In genomic region chr17:71655542-71655941, GRCh38 we compare ENCODE assay signal across 34 cellular contexts.
"Had no signal": no experiment of that assay in that cellular context is flagged by ENCODE, and none has a peak within 500 bp of the region (broad histone marks: within the 10 kb centered on the region; RNA-seq: fewer than 3 reads in every experiment).

No MANE protein-coding gene starts in this region.

- H3K4me1 ChIP-seq: adrenal gland, ascending aorta, body of pancreas, breast epithelium had no signal

- ATAC-seq: activated naive CD4-positive, alpha-beta T cell treated with anti-CD3 and anti-CD28 coated beads, Interleukin-2, amount 50 U/mL, for 72 hours; activated naive CD8-positive, alpha-beta T cell treated with anti-CD3 and anti-CD28 coated beads, Interleukin-2, amount 50 U/mL, for 24 hours; activated T-cell treated with anti-CD3 and anti-CD28 coated beads, Interleukin-2, amount 50 U/mL, for 4 hours; activated T-cell treated with anti-CD3 and anti-CD28 coated beads, Interleukin-2, amount 50 U/mL, for 72 hours; activated T-helper 17 cell treated with anti-CD3 and anti-CD28 coated beads, Interleukin-2, amount 50 U/mL, for 72 hours; body of pancreas had no signal

- DNase-seq: activated effector memory CD4-positive, alpha-beta T cell treated with anti-CD3 and anti-CD28 coated beads, Interleukin-2, amount 50 U/mL, for 16 hours; activated effector memory CD4-positive, alpha-beta T cell treated with Interleukin-2 at 50 U/mL for 16 hours; activated gamma-delta T cell; activated gamma-delta T cell treated with Interleukin-2 at 50 U/mL for 16 hours; activated naive CD4-positive, alpha-beta T cell; activated naive CD4-positive, alpha-beta T cell treated with anti-CD3 and anti-CD28 coated beads for 36 hours; activated naive CD4-positive, alpha-beta T cell treated with anti-CD3 and anti-CD28 coated beads, Interleukin-2, amount 10 ng/mL, durations not matched to agents 7 days and 5 days; activated naive CD4-positive, alpha-beta T cell treated with anti-CD3 and anti-CD28 coated beads, Interleukin-2, amount 50 U/mL, for 16 hours; activated naive CD4-positive, alpha-beta T cell treated with Interleukin-2 at 50 U/mL for 16 hours; activated naive CD8-positive, alpha-beta T cell treated with anti-CD3 and anti-CD28 coated beads for 36 hours; activated naive CD8-positive, alpha-beta T cell treated with anti-CD3 and anti-CD28 coated beads, Interleukin-2, amount 10 ng/mL, durations not matched to agents 7 days and 5 days; activated naive CD8-positive, alpha-beta T cell treated with anti-CD3 and anti-CD28 coated beads, Interleukin-2, amount 50 U/mL, for 24 hours; activated T-cell treated with anti-CD3 and anti-CD28 coated beads, Interleukin-2, amount 50 U/mL, for 1 hour; activated T-cell treated with anti-CD3 and anti-CD28 coated beads, Interleukin-2, amount 50 U/mL, for 24 hours; activated T-cell treated with anti-CD3 and anti-CD28 coated beads, Interleukin-2, amount 50 U/mL, for 4 hours; activated T-cell treated with anti-CD3 and anti-CD28 coated beads, Interleukin-2, amount 50 U/mL, for 48 hours; activated T-cell treated with anti-CD3 and anti-CD28 coated beads, Interleukin-2, amount 50 U/mL, for 72 hours; adrenal gland; amniotic stem cell; amygdala; anterior cingulate cortex; aorta; body of pancreas; brain microvascular endothelial cell; caudate nucleus; central memory CD4-positive, alpha-beta T cell; cerebellar nuclear complex had no signal

- H3K36me3 ChIP-seq: adrenal gland, ascending aorta, brain microvascular endothelial cell, breast epithelium, cardiac muscle cell had no signal

- H3K4me3 ChIP-seq: adrenal gland, ascending aorta, body of pancreas, breast epithelium, cardiac muscle cell had no signal

- H3K27ac ChIP-seq: adrenal gland, ascending aorta, body of pancreas, brain microvascular endothelial cell, breast epithelium, cardiac muscle cell had no signal

- H3K27me3 ChIP-seq: adrenal gland, ascending aorta, body of pancreas, brain microvascular endothelial cell, breast epithelium, cardiac muscle cell had no signal

- H3K9me3 ChIP-seq: adrenal gland, ascending aorta, body of pancreas, breast epithelium had no signal

- FAIRE-seq: astrocyte, bronchial epithelial cell had no signal
